Comparison of ENCODE assay signal across 21 cellular contexts in the genomic region with DNA sequence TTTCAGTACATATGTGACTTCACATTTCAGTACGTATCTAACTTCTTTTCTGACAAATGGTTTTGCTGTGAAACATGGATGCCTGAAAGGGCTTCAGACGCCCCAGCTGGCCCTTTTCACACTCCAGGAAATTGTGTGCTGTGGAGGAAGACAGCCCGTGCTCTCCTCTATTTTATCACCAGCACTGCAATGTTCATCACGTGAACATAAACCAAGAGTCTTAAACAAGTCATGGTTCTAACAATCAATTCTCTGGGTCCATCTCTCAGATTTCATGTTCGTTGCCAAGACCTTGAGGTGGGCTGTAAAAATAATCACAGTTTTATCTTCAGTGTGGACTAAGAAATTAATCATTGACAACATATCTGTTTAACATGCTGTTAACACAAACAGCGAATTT.
"Had no signal": no experiment of that assay in that cellular context is flagged by ENCODE, and none has a peak within 500 bp of the region (broad histone marks: within the 10 kb centered on the region; RNA-seq: fewer than 3 reads in every experiment).

No MANE protein-coding gene starts in this region.

- H3K9me3 Mint-ChIP-seq: activated naive CD4-positive, alpha-beta T cell treated with anti-CD3 and anti-CD28 coated beads, Interleukin-2, amount 50 U/mL, for 24 hours; activated T-helper 1 cell treated with anti-CD3 and anti-CD28 coated beads, Interleukin-12 subunit alpha, Interleukin-12 subunit beta, Interleukin-2, Interleukin-4 antibody, amounts not matched to agents 30 ng/mL and 10 ng/mL and 1 ng/mL, durations not matched to agents 14 hours and 24 hours and 36 hours; natural killer cell had no signal

- H3K27me3 Mint-ChIP-seq: activated naive CD4-positive, alpha-beta T cell treated with anti-CD3 and anti-CD28 coated beads, Interleukin-2, amount 50 U/mL, for 24 hours had no signal

- ATAC-seq: activated CD8-positive, alpha-beta T cell treated with anti-CD3 and anti-CD28 coated beads, Interleukin-2, amount 10 ng/mL, durations not matched to agents 7 days and 5 days; heart left ventricle; natural killer cell; right cardiac atrium; stimulated activated naive CD8-positive, alpha-beta T cell treated with anti-CD3 and anti-CD28 coated beads, Interleukin-15, Interleukin-2, amounts not matched to agents 100 U/mL and 50 U/mL, for 24 hours had no signal

- H3K36me3 ChIP-seq: breast epithelium, heart left ventricle, left ventricle myocardium inferior, ovary, tibial nerve, uterus had no signal

- H3K4me3 Mint-ChIP-seq: activated CD8-positive, alpha-beta T cell treated with anti-CD3 and anti-CD28 coated beads, Interleukin-2, amount 10 ng/mL, durations not matched to agents 7 days and 5 days; activated naive CD4-positive, alpha-beta T cell treated with anti-CD3 and anti-CD28 coated beads, Interleukin-2, amount 50 U/mL, for 24 hours; activated T-helper 1 cell treated with anti-CD3 and anti-CD28 coated beads, Interleukin-12 subunit alpha, Interleukin-12 subunit beta, Interleukin-2, Interleukin-4 antibody, amounts not matched to agents 30 ng/mL and 10 ng/mL and 1 ng/mL, durations not matched to agents 14 hours and 24 hours and 36 hours; natural killer cell had no signal

- H3K36me3 Mint-ChIP-seq: activated naive CD4-positive, alpha-beta T cell treated with anti-CD3 and anti-CD28 coated beads, Interleukin-2, amount 50 U/mL, for 24 hours; natural killer cell had no signal

- H3K4me1 ChIP-seq: breast epithelium, heart left ventricle, left ventricle myocardium inferior, uterus had no signal

- H3K27ac ChIP-seq: breast epithelium, heart left ventricle, left ventricle myocardium inferior, ovary, tibial nerve, uterus had no signal

- DNase-seq: activated CD4-positive, alpha-beta T cell treated with anti-CD3 and anti-CD28 coated beads for 1 hour; activated CD4-positive, alpha-beta T cell treated with anti-CD3 and anti-CD28 coated beads, Interleukin-2, amount 50 U/mL, for 1 hour; activated CD8-positive, alpha-beta T cell treated with anti-CD3 and anti-CD28 coated beads, Interleukin-2, amount 10 ng/mL, durations not matched to agents 7 days and 5 days; activated gamma-delta T cell; aorta; cortex of kidney; heart left ventricle; kidney; left ventricle myocardium inferior; natural killer cell; right cardiac atrium; stimulated activated CD4-positive, alpha-beta T cell treated with anti-CD3 and anti-CD28 coated beads, Interleukin-12 subunit alpha, Interleukin-12 subunit beta, amount 100 ng/mL, for 4 hours; stimulated activated CD4-positive, alpha-beta T cell treated with anti-CD3 and anti-CD28 coated beads, Interleukin-4, amount 100 ng/mL, for 4 hours; stimulated activated naive CD8-positive, alpha-beta T cell treated with anti-CD3 and anti-CD28 coated beads, Interleukin-15, Interleukin-2, amounts not matched to agents 100 U/mL and 50 U/mL, for 24 hours; T-helper 1 cell; uterus had no signal

- H3K27ac Mint-ChIP-seq: activated CD8-positive, alpha-beta T cell treated with anti-CD3 and anti-CD28 coated beads, Interleukin-2, amount 10 ng/mL, durations not matched to agents 7 days and 5 days; activated naive CD4-positive, alpha-beta T cell treated with anti-CD3 and anti-CD28 coated beads, Interleukin-2, amount 50 U/mL, for 24 hours; activated T-helper 1 cell treated with anti-CD3 and anti-CD28 coated beads, Interleukin-12 subunit alpha, Interleukin-12 subunit beta, Interleukin-2, Interleukin-4 antibody, amounts not matched to agents 30 ng/mL and 10 ng/mL and 1 ng/mL, durations not matched to agents 14 hours and 24 hours and 36 hours; natural killer cell had no signal

- H3K4me3 ChIP-seq: breast epithelium, heart left ventricle, left ventricle myocardium inferior, ovary, tibial nerve, uterus had no signal

- H3K4me1 Mint-ChIP-seq: natural killer cell had no signal

- H3K27me3 ChIP-seq: ovary, tibial nerve, uterus had no signal

- H3K9me3 ChIP-seq: breast epithelium, heart left ventricle, left ventricle myocardium inferior, ovary, tibial nerve, uterus had no signal
